In the genomic region with DNA sequence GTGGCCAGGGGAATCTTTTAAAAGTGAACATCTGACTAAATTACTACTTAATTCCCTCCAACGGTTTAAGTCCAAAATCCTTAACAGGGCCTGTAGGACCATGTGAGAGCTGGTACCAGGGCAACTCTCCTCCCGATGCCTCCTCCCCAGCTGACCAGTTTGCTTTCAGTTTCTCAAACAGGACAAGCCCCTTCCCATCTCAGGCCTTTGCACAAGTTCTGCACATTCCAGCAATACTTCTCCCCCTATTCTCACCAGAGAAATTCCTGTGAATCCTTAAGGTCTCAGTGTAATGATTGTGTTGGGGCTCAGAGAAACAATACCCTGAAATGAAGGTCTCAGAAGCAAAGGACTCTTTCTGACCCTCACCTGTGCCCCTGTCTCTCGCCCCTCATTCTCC, we compare ENCODE assay signal across 20 cellular contexts. TPM values are rescaled to one million over a fixed set of nuclear protein-coding genes. Genes with fewer than 3 reads are reported as not detected.
DNase-seq lines count a peak whose midpoint lies in the region; TF ChIP-seq lines count a peak whose summit lies in the region.
"Had no signal": no experiment of that assay in that cellular context is flagged by ENCODE, and none has a peak within 500 bp of the region (broad histone marks: within the 10 kb centered on the region; RNA-seq: fewer than 3 reads in every experiment).

No MANE protein-coding gene starts in this region.

- H3K9me2 ChIP-seq in Karpas-422 (replicated peaks; ENCODE audit: insufficient read depth, low read length), result no peaks in the 10 kb centered on the region

- no peak overlapping the region for H3K4me2 ChIP-seq in Karpas-422 (ENCODE audit: low read depth, low read length, poor library complexity, severe bottlenecking)

- H3K4me3 Mint-ChIP-seq in Caco-2 (ENCODE audit: unreplicated experiment) (no peak overlapping the region), osteocyte (ENCODE audit: unreplicated experiment) (no peak overlapping the region)
- H3K4me3 Mint-ChIP-seq: activated naive CD4-positive, alpha-beta T cell treated with anti-CD3 and anti-CD28 coated beads, Interleukin-2, amount 50 U/mL, for 24 hours had no signal

- CTCF ChIA-PET in Caco-2 (lab: Charles Lee), result no interaction called here

- TF ChIP-seq CTCF in Caco-2 (IDR thresholded peaks at IDR 0.05; ENCODE audit: insufficient read depth in 1 of 2, low read depth in 1 of 2, low read length in 1 of 2, severe bottlenecking in 1 of 2, unreplicated experiment in 1 of 2), result no peak
- TF ChIP-seq CTCF in choroid plexus epithelial cell (conservative IDR thresholded peaks at IDR 0.05; ENCODE audit: low read depth, low read length), result no peak
- no peak for TF ChIP-seq CTCF in osteocyte (IDR thresholded peaks at IDR 0.05)

- H3K9me3 Mint-ChIP-seq in Caco-2 (ENCODE audit: unreplicated experiment) (no peaks in the 10 kb centered on the region), osteocyte (ENCODE audit: unreplicated experiment) (no peaks in the 10 kb centered on the region)
- H3K9me3 Mint-ChIP-seq: activated naive CD4-positive, alpha-beta T cell treated with anti-CD3 and anti-CD28 coated beads, Interleukin-2, amount 50 U/mL, for 24 hours had no signal

- H3K9me3 ChIP-seq in Caco-2 (no peaks in the 10 kb centered on the region), Karpas-422 (ENCODE audit: low read length) (no peaks in the 10 kb centered on the region)
- H3K9me3 ChIP-seq: breast epithelium, sigmoid colon, vagina had no signal

- H3K27ac ChIP-seq in Karpas-422 (ENCODE audit: low read length), result no peak overlapping the region
- H3K27ac ChIP-seq: breast epithelium, sigmoid colon, vagina had no signal

- H4K20me1 ChIP-seq in Karpas-422 (ENCODE audit: insufficient read depth, low read depth, low read length), result no peaks in the 10 kb centered on the region

- peak overlapping the region; percentile 56; the same call in 1 of the 2 replicates for H2AFZ ChIP-seq in Karpas-422 (ENCODE audit: low read length)

- H3K4me3 ChIP-seq in Caco-2 (ENCODE audit: low read depth, low read length) (no peak overlapping the region), Karpas-422 (ENCODE audit: low read length) (no peak overlapping the region), choroid plexus epithelial cell (ENCODE audit: low read depth, low read length) (no peak overlapping the region)
- H3K4me3 ChIP-seq: breast epithelium, sigmoid colon, vagina had no signal

- no peaks in the 10 kb centered on the region; the same call in 1 of the 2 replicates for H3K27me3 ChIP-seq in Caco-2 (replicated peaks; ENCODE audit: control insufficient read depth, insufficient read depth, low read length)
- no peaks in the 10 kb centered on the region for H3K27me3 ChIP-seq in Karpas-422 (ENCODE audit: low read length)
- H3K27me3 ChIP-seq: breast epithelium, sigmoid colon, vagina had no signal

- H3K27ac Mint-ChIP-seq in Caco-2 (ENCODE audit: unreplicated experiment), result peak overlapping the region; percentile 29
- H3K27ac Mint-ChIP-seq in osteocyte (ENCODE audit: unreplicated experiment), result peak overlapping the region; percentile 23
- H3K27ac Mint-ChIP-seq: activated naive CD4-positive, alpha-beta T cell treated with anti-CD3 and anti-CD28 coated beads, Interleukin-2, amount 50 U/mL, for 24 hours had no signal

- no peaks in the 10 kb centered on the region for H3K36me3 Mint-ChIP-seq in Caco-2 (ENCODE audit: insufficient read depth, unreplicated experiment)
- H3K36me3 Mint-ChIP-seq in osteocyte (ENCODE audit: unreplicated experiment), result no peaks in the 10 kb centered on the region
- H3K36me3 Mint-ChIP-seq: activated naive CD4-positive, alpha-beta T cell treated with anti-CD3 and anti-CD28 coated beads, Interleukin-2, amount 50 U/mL, for 24 hours had no signal

- H3K79me2 ChIP-seq in Karpas-422 (ENCODE audit: low read length), result no peaks in the 10 kb centered on the region

- no peak for DNase-seq in Caco-2
- no peak for DNase-seq in Karpas-422
- peak; percentile 70 for DNase-seq in choroid plexus epithelial cell (ENCODE audit: low read depth)
- no peak for DNase-seq in osteocyte (ENCODE audit: extremely low spot score, unreplicated experiment)
- no peak for DNase-seq in stimulated activated CD8-positive, alpha-beta memory T cell treated with anti-CD3 and anti-CD28 coated beads, Interleukin-4, amount 100 ng/mL, for 48 hours
- DNase-seq in activated T-cell treated with anti-CD3 and anti-CD28 coated beads, Interleukin-2, amount 50 U/mL, for 1 hour, result no peak
- DNase-seq in H4 (ENCODE audit: low spot score), result no peak
- DNase-seq: activated CD4-positive, alpha-beta T cell treated with anti-CD3 and anti-CD28 coated beads for 48 hours; NCI-H2227 treated with DMSO at 0.1 percent for 48 hours; NK-92 treated with Interleukin-12 subunit alpha and Interleukin-12 subunit beta, amount 100 ng/mL, for 24 hours; occipital lobe; RPMI8226; sigmoid colon; stimulated activated CD4-positive, alpha-beta T cell treated with anti-CD3 and anti-CD28 coated beads, Interleukin-1b, Interleukin-23, amount 100 ng/mL, for 48 hours had no signal

- no peaks in the 10 kb centered on the region for H3K36me3 ChIP-seq in Caco-2 (ENCODE audit: control insufficient read depth, insufficient read depth, low read length)
- no peaks in the 10 kb centered on the region for H3K36me3 ChIP-seq in Karpas-422 (ENCODE audit: insufficient read depth, low read length)
- H3K36me3 ChIP-seq: breast epithelium, sigmoid colon, vagina had no signal

- BruUV-seq in Caco-2 (replicated peaks; lab: Mats Ljungman, UMichigan), result no TSS peak

- H3K27me3 Mint-ChIP-seq in Caco-2 (ENCODE audit: insufficient read depth, unreplicated experiment) (no peaks in the 10 kb centered on the region), osteocyte (ENCODE audit: unreplicated experiment) (no peaks in the 10 kb centered on the region)
- H3K27me3 Mint-ChIP-seq: activated naive CD4-positive, alpha-beta T cell treated with anti-CD3 and anti-CD28 coated beads, Interleukin-2, amount 50 U/mL, for 24 hours had no signal

- POLR2A ChIA-PET in Caco-2 (lab: Charles Lee), result no interaction called here

- H3K4me1 ChIP-seq in Caco-2, result no peaks in the 10 kb centered on the region
- peaks cover 55% of the 10 kb centered on the region for H3K4me1 ChIP-seq in Karpas-422 (ENCODE audit: low read length)
- H3K4me1 ChIP-seq: breast epithelium, sigmoid colon had no signal

- H3K9ac ChIP-seq in Karpas-422 (ENCODE audit: low read length), result no peak overlapping the region

- intact Hi-C loops in Caco-2 (cut with micrococcal nuclease; ENCODE audit: unreplicated experiment), result no loop called here

- H3K4me1 Mint-ChIP-seq in Caco-2 (ENCODE audit: low read depth, unreplicated experiment) (peaks cover 7% of the 10 kb centered on the region), osteocyte (ENCODE audit: unreplicated experiment) (peaks cover 18% of the 10 kb centered on the region)

RNA-seq across cellular contexts. Expression of a gene that starts 8.0 kb away (rescaled TPM):
- total RNA-seq in Caco-2 (2022), result not detected in 2 replicates
- 0.30 and 0.61 TPM in 2 replicates for total RNA-seq in Karpas-422 (2014; rRNA removed; shearing (Covaris generic); ENCODE audit: low replicate concordance)
- total RNA-seq in osteocyte, result not detected in 2 replicates
- total RNA-seq in H4 (2014; rRNA removed; shearing (Covaris generic)), result not detected in 2 replicates
- total RNA-seq: breast epithelium, M059J, mononuclear cell, occipital lobe, sigmoid colon, vagina had no signal

RNA-seq across cellular contexts. Expression of a gene that starts 12.3 kb away (rescaled TPM):
- total RNA-seq in Caco-2 (2022) (0.18 TPM in 1 of 2 replicates, not detected in the other), osteocyte (not detected in 2 replicates)
- total RNA-seq in Karpas-422 (2014; rRNA removed; shearing (Covaris generic); ENCODE audit: low replicate concordance), result 0.30 and 0.61 TPM in 2 replicates
- total RNA-seq in H4 (2014; rRNA removed; shearing (Covaris generic)), result 0.23 TPM in 1 of 2 replicates, not detected in the other
- total RNA-seq: breast epithelium, esophagus mucosa, mononuclear cell, occipital lobe, sigmoid colon, vagina had no signal

RNA-seq across cellular contexts. Expression of a gene that starts 14.6 kb away (rescaled TPM):
- total RNA-seq in Caco-2 (2022) (0.52 and 0.58 TPM in 2 replicates), osteocyte (1.9 and 2.1 TPM in 2 replicates)
- total RNA-seq in Karpas-422 (2014; rRNA removed; shearing (Covaris generic); ENCODE audit: low replicate concordance), result 2.6 TPM in 1 of 2 replicates, not detected in the other
- total RNA-seq in H4 (2014; rRNA removed; shearing (Covaris generic)), result 0.43 and 0.97 TPM in 2 replicates

RNA-seq across cellular contexts. Expression of a gene that starts 26.8 kb away (rescaled TPM):
- total RNA-seq in Caco-2 (2022) (0.84 and 0.91 TPM in 2 replicates), osteocyte (1.0 and 2.5 TPM in 2 replicates)
- 0.04 TPM in 1 of 2 replicates, not detected in the other for total RNA-seq in Karpas-422 (2014; rRNA removed; shearing (Covaris generic); ENCODE audit: low replicate concordance)
- total RNA-seq in H4 (2014; rRNA removed; shearing (Covaris generic)), result 0.10 and 0.72 TPM in 2 replicates
